In genomic region chr19:4686700-4687099, GRCh38 we compare ENCODE assay signal across 31 cellular contexts.
"Had no signal": no experiment of that assay in that cellular context is flagged by ENCODE, and none has a peak within 500 bp of the region (broad histone marks: within the 10 kb centered on the region; RNA-seq: fewer than 3 reads in every experiment).

No MANE protein-coding gene starts in this region.

- H3K4me1 Mint-ChIP-seq: activated B cell treated with CpG ODN at 0.5 μM for 24 hours; activated CD4-positive, alpha-beta memory T cell treated with anti-CD3 and anti-CD28 coated beads, Interleukin-2, amount 10 ng/mL, durations not matched to agents 7 days and 5 days; activated CD8-positive, alpha-beta memory T cell treated with anti-CD3 and anti-CD28 coated beads, Interleukin-2, amount 10 ng/mL, durations not matched to agents 7 days and 5 days; activated naive CD8-positive, alpha-beta T cell treated with anti-CD3 and anti-CD28 coated beads for 36 hours; activated T-helper 17 cell treated with anti-CD3 and anti-CD28 coated beads, Interleukin-2, amount 50 U/mL, for 72 hours had no signal

- H3K27me3 ChIP-seq: ascending aorta had no signal

- H3K9ac ChIP-seq: KMS-11 had no signal

- H3K27ac ChIP-seq: ascending aorta, KMS-11, VCaP had no signal

- ATAC-seq: activated CD8-positive, alpha-beta memory T cell treated with anti-CD3 and anti-CD28 coated beads, Interleukin-2, amount 10 ng/mL, durations not matched to agents 7 days and 5 days; activated T-cell treated with anti-CD3 and anti-CD28 coated beads, Interleukin-2, amount 50 U/mL, for 72 hours; activated T-helper 17 cell treated with anti-CD3 and anti-CD28 coated beads, Interleukin-2, amount 50 U/mL, for 72 hours; Panc1; SK-N-SH treated with all-trans-retinoic acid at 6 μM for 48 hours had no signal

- H3K9me3 Mint-ChIP-seq: activated B cell treated with CpG ODN at 0.5 μM for 24 hours; activated CD4-positive, alpha-beta memory T cell treated with anti-CD3 and anti-CD28 coated beads, Interleukin-2, amount 10 ng/mL, durations not matched to agents 7 days and 5 days; activated naive CD8-positive, alpha-beta T cell treated with anti-CD3 and anti-CD28 coated beads for 36 hours; activated T-cell treated with anti-CD3 and anti-CD28 coated beads, Interleukin-2, amount 50 U/mL, for 72 hours; activated T-helper 17 cell treated with anti-CD3 and anti-CD28 coated beads, Interleukin-2, amount 50 U/mL, for 72 hours had no signal

- H3K27ac Mint-ChIP-seq: activated B cell treated with CpG ODN at 0.5 μM for 24 hours; activated CD4-positive, alpha-beta memory T cell treated with anti-CD3 and anti-CD28 coated beads, Interleukin-2, amount 10 ng/mL, durations not matched to agents 7 days and 5 days; activated CD8-positive, alpha-beta memory T cell treated with anti-CD3 and anti-CD28 coated beads, Interleukin-2, amount 10 ng/mL, durations not matched to agents 7 days and 5 days; activated naive CD8-positive, alpha-beta T cell treated with anti-CD3 and anti-CD28 coated beads for 36 hours; activated T-cell treated with anti-CD3 and anti-CD28 coated beads, Interleukin-2, amount 50 U/mL, for 72 hours; activated T-helper 17 cell treated with anti-CD3 and anti-CD28 coated beads, Interleukin-2, amount 50 U/mL, for 72 hours had no signal

- H3K9me3 ChIP-seq: ascending aorta had no signal

- H3K4me1 ChIP-seq: ascending aorta had no signal

- H3K4me3 Mint-ChIP-seq: activated B cell treated with CpG ODN at 0.5 μM for 24 hours; activated CD4-positive, alpha-beta memory T cell treated with anti-CD3 and anti-CD28 coated beads, Interleukin-2, amount 10 ng/mL, durations not matched to agents 7 days and 5 days; activated CD8-positive, alpha-beta memory T cell treated with anti-CD3 and anti-CD28 coated beads, Interleukin-2, amount 10 ng/mL, durations not matched to agents 7 days and 5 days; activated naive CD8-positive, alpha-beta T cell treated with anti-CD3 and anti-CD28 coated beads for 36 hours; activated T-cell treated with anti-CD3 and anti-CD28 coated beads, Interleukin-2, amount 50 U/mL, for 72 hours; activated T-helper 17 cell treated with anti-CD3 and anti-CD28 coated beads, Interleukin-2, amount 50 U/mL, for 72 hours had no signal

- H3K27me3 Mint-ChIP-seq: activated B cell treated with CpG ODN at 0.5 μM for 24 hours; activated CD4-positive, alpha-beta memory T cell treated with anti-CD3 and anti-CD28 coated beads, Interleukin-2, amount 10 ng/mL, durations not matched to agents 7 days and 5 days; activated CD8-positive, alpha-beta memory T cell treated with anti-CD3 and anti-CD28 coated beads, Interleukin-2, amount 10 ng/mL, durations not matched to agents 7 days and 5 days; activated naive CD8-positive, alpha-beta T cell treated with anti-CD3 and anti-CD28 coated beads for 36 hours; activated T-helper 17 cell treated with anti-CD3 and anti-CD28 coated beads, Interleukin-2, amount 50 U/mL, for 72 hours had no signal

- H3K4me3 ChIP-seq: ascending aorta had no signal

- DNase-seq: activated B cell treated with CpG ODN at 0.5 μM for 24 hours; activated CD4-positive, alpha-beta memory T cell treated with anti-CD3 and anti-CD28 coated beads, Interleukin-2, amount 10 ng/mL, durations not matched to agents 7 days and 5 days; activated CD4-positive, alpha-beta T cell treated with anti-CD3 and anti-CD28 coated beads for 4 hours; activated CD4-positive, CD25-positive, alpha-beta regulatory T cell treated with anti-CD3 and anti-CD28 coated beads, Interleukin-2, amount 50 U/mL, for 72 hours; activated CD8-positive, alpha-beta memory T cell treated with anti-CD3 and anti-CD28 coated beads for 24 hours; activated CD8-positive, alpha-beta memory T cell treated with anti-CD3 and anti-CD28 coated beads, Interleukin-2, amount 10 ng/mL, durations not matched to agents 7 days and 5 days; activated effector memory CD4-positive, alpha-beta T cell treated with anti-CD3 and anti-CD28 coated beads, Interleukin-2, amount 50 U/mL, for 16 hours; activated naive CD4-positive, alpha-beta T cell; activated naive CD4-positive, alpha-beta T cell treated with anti-CD3 and anti-CD28 coated beads, Interleukin-2, amount 50 U/mL, for 16 hours; activated naive CD8-positive, alpha-beta T cell treated with anti-CD3 and anti-CD28 coated beads for 36 hours; activated T-cell treated with anti-CD3 and anti-CD28 coated beads, Interleukin-2, amount 50 U/mL, for 1 hour; activated T-cell treated with anti-CD3 and anti-CD28 coated beads, Interleukin-2, amount 50 U/mL, for 72 hours; amygdala; caudate nucleus; cerebellar nuclear complex; MM.1S; MV-4-11; NCI-H1436 treated with DMSO at 0.1 percent for 48 hours; NCI-H1694 treated with DMSO at 0.1 percent for 48 hours; NCI-H345; NCI-H524 treated with DMSO at 0.1 percent for 48 hours; SIG-M5; T-helper 1 cell; T-helper 2 cell; T-helper 9 cell had no signal

- H3K4me2 ChIP-seq: KMS-11 had no signal
